26 cellular contexts compared by ENCODE assay signal in the genomic region with DNA sequence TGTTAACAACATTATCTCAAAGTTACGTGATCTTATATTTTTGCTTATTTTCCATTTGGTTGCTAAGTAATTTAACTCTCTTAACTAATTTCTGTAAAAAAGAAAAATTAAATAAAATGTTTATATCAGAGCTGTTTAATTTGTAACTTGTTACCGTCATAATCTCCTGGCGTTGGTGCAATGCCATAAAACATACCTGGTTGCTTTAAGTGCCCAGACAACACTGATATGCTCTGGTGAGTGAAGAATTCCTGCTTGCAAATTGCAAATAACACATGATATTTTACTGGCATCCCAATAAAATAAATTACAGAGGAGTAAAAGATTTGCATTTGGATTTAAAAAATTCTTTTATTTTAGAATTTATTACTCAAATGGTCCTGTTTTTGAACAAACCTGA.
"Had no signal": no experiment of that assay in that cellular context is flagged by ENCODE, and none has a peak within 500 bp of the region (broad histone marks: within the 10 kb centered on the region; RNA-seq: fewer than 3 reads in every experiment).

No MANE protein-coding gene starts in this region.

- H3K36me3 ChIP-seq: Peyer's patch, SJCRH30, WERI-Rb-1 had no signal

- H3K27ac ChIP-seq: RWPE1, SJCRH30, WERI-Rb-1 had no signal

- H3K9me3 ChIP-seq: Peyer's patch, SJCRH30, SK-N-SH had no signal

- H3K4me1 ChIP-seq: Peyer's patch, SJCRH30 had no signal

- H3K4me3 ChIP-seq: Peyer's patch, SJCRH30 had no signal

- ATAC-seq: activated CD4-positive, alpha-beta T cell treated with anti-CD3 and anti-CD28 coated beads for 36 hours; activated T-cell treated with anti-CD3 and anti-CD28 coated beads, Interleukin-2, amount 50 U/mL, for 72 hours had no signal

- DNase-seq: activated CD4-positive, alpha-beta memory T cell treated with anti-CD3 and anti-CD28 coated beads, Interleukin-2, amount 10 ng/mL, durations not matched to agents 7 days and 5 days; activated CD4-positive, alpha-beta T cell treated with anti-CD3 and anti-CD28 coated beads for 36 hours; activated CD4-positive, alpha-beta T cell treated with anti-CD3 and anti-CD28 coated beads, Interleukin-2, amount 50 U/mL, for 1 hour; activated CD8-positive, alpha-beta memory T cell treated with anti-CD3 and anti-CD28 coated beads, Interleukin-2, amount 50 U/mL, for 4 hours; activated gamma-delta T cell treated with Interleukin-2 at 50 U/mL for 16 hours; activated naive CD4-positive, alpha-beta T cell treated with anti-CD3 and anti-CD28 coated beads, Interleukin-2, amount 10 ng/mL, durations not matched to agents 7 days and 5 days; activated naive CD8-positive, alpha-beta T cell treated with anti-CD3 and anti-CD28 coated beads for 36 hours; activated T-cell treated with anti-CD3 and anti-CD28 coated beads, Interleukin-2, amount 50 U/mL, for 72 hours; anterior cingulate cortex; KG1; NCI-H1048; NCI-H1694; NCI-H2029; NCI-H2171 treated with DMSO at 0.1 percent for 48 hours; NCI-H345; NCI-H510A; NCI-H774; NK-92 treated with Interleukin-12 subunit alpha and Interleukin-12 subunit beta, amount 100 ng/mL, for 24 hours; OCI-M1; Peyer's patch; Right ventricle myocardium superior; SJCRH30; SK-N-SH; T-helper 1 cell; WERI-Rb-1 had no signal

- H3K27me3 ChIP-seq: Peyer's patch, SJCRH30 had no signal
